ENCODE assay signal across 8 cellular contexts in genomic region chr15:66387176-66388056, GRCh38. TPM values are rescaled to one million over a fixed set of nuclear protein-coding genes. Genes with fewer than 3 reads are reported as not detected.
DNase-seq lines count a peak whose midpoint lies in the region; ATAC-seq and TF ChIP-seq lines count a peak whose summit lies in the region.

No MANE protein-coding gene starts in this region.

- H3K79me2 ChIP-seq in OCI-LY3 (ENCODE audit: low read length), result peaks cover 64% of the 10 kb centered on the region

- POLR2A ChIA-PET in naive thymus-derived CD8-positive, alpha-beta T cell (lab: Charles Lee), result interaction anchor here (0.6 to 5.0 kb wide), 12 partner anchors 9 to 1076 kb away, joined by 3 to 56 read pairs (median 6); partner anchors contain the start of genes DIS3L, RPL4, SNAPC5 and TIPIN

- H3K27ac ChIP-seq in OCI-LY3 (ENCODE audit: low read length), result peak overlapping the region; percentile 50
- peak overlapping the region; percentile 92 to 99 (median 98) for H3K27ac ChIP-seq in esophagus muscularis mucosa (replicated peaks in 1 of 4)

- no peaks in the 10 kb centered on the region for H3K9me3 ChIP-seq in OCI-LY3 (ENCODE audit: insufficient read depth, low read length)
- no peaks in the 10 kb centered on the region for H3K9me3 ChIP-seq in esophagus muscularis mucosa

- H3K4me1 ChIP-seq in OCI-LY3 (ENCODE audit: low read length) (peaks cover 36% of the 10 kb centered on the region), esophagus muscularis mucosa (peaks cover 33 to 50% (median 45%) of the 10 kb centered on the region in 4 donors)

- intact Hi-C loops in esophagus muscularis mucosa (cut with DNase I), result loop anchor here (2.0 kb wide), 1 partner anchor 117 kb away; the partner anchor contains the start of genes RPL4 and ZWILCH

- DNase-seq in NCI-H1092 treated with DMSO at 0.1 percent for 48 hours (lab: John Stamatoyannopoulos, UW), result peak; percentile 28
- DNase-seq in NCI-H1092 (lab: John Stamatoyannopoulos, UW), result no peak
- peak; percentile 86 to 90 for DNase-seq in activated T-cell treated with anti-CD3 and anti-CD28 coated beads, Interleukin-2, amount 50 U/mL, for 48 hours
- DNase-seq in esophagus muscularis mucosa (ENCODE audit: extremely low spot score), result peak; percentile 93
- DNase-seq in naive thymus-derived CD8-positive, alpha-beta T cell, result peak in 8 of 10 donors; percentile 40 to 74 (median 51)

- H3K9ac ChIP-seq in OCI-LY3 (ENCODE audit: low read length), result peak overlapping the region; percentile 83

- peak overlapping the region; percentile 87 to 95 (median 90) for H3K4me3 Mint-ChIP-seq in naive thymus-derived CD8-positive, alpha-beta T cell
- H3K4me3 Mint-ChIP-seq in stimulated activated memory B cell treated with anti-CD40 and anti-IgM and Interleukin-4, amounts not matched to agents 10 μg/mL and 1 μg/mL and 100 μg/mL, for 72 hours, result peak overlapping the region; percentile 93

- H2AFZ ChIP-seq in OCI-LY3 (ENCODE audit: low read depth, low read length), result no peak overlapping the region

- WGBS in esophagus muscularis mucosa, result under 1% methylated on average over 34 of the region's 61 CpGs

- H3K27me3 ChIP-seq in OCI-LY3 (ENCODE audit: low read depth, low read length), result no peaks in the 10 kb centered on the region
- H3K27me3 ChIP-seq in esophagus muscularis mucosa, result no peaks in the 10 kb centered on the region

- peak overlapping the region; percentile 89 to 98 (median 91) for H3K27ac Mint-ChIP-seq in naive thymus-derived CD8-positive, alpha-beta T cell
- H3K27ac Mint-ChIP-seq in stimulated activated memory B cell treated with anti-CD40 and anti-IgM and Interleukin-4, amounts not matched to agents 10 μg/mL and 1 μg/mL and 100 μg/mL, for 72 hours, result peak overlapping the region; percentile 94

- peaks cover 49% of the 10 kb centered on the region for H4K20me1 ChIP-seq in OCI-LY3 (ENCODE audit: insufficient read depth, low read length)

- H3K36me3 Mint-ChIP-seq in naive thymus-derived CD8-positive, alpha-beta T cell, result peaks cover 0 to 5% (median 0%) of the 10 kb centered on the region in 3 donors
- H3K36me3 Mint-ChIP-seq in stimulated activated memory B cell treated with anti-CD40 and anti-IgM and Interleukin-4, amounts not matched to agents 10 μg/mL and 1 μg/mL and 100 μg/mL, for 72 hours, result peaks cover 11% of the 10 kb centered on the region

- H3K9me3 Mint-ChIP-seq in naive thymus-derived CD8-positive, alpha-beta T cell, result no peaks in the 10 kb centered on the region
- H3K9me3 Mint-ChIP-seq in stimulated activated memory B cell treated with anti-CD40 and anti-IgM and Interleukin-4, amounts not matched to agents 10 μg/mL and 1 μg/mL and 100 μg/mL, for 72 hours, result no peaks in the 10 kb centered on the region

- TF ChIP-seq POLR2A in esophagus muscularis mucosa (IDR thresholded peaks at IDR 0.05; ENCODE audit: low read depth), result no peak

- peak overlapping the region; percentile 90 for H3K4me3 ChIP-seq in OCI-LY3 (ENCODE audit: low read length)
- H3K4me3 ChIP-seq in esophagus muscularis mucosa, result peak overlapping the region; percentile 83 to 97 (median 94)

- H3K4me1 Mint-ChIP-seq in naive thymus-derived CD8-positive, alpha-beta T cell, result peaks cover 36 to 69% (median 62%) of the 10 kb centered on the region in 4 donors
- peaks cover 72% of the 10 kb centered on the region for H3K4me1 Mint-ChIP-seq in stimulated activated memory B cell treated with anti-CD40 and anti-IgM and Interleukin-4, amounts not matched to agents 10 μg/mL and 1 μg/mL and 100 μg/mL, for 72 hours

- no peak for TF ChIP-seq EP300 in esophagus muscularis mucosa (IDR thresholded peaks at IDR 0.05)

- ATAC-seq in HG02885 (IDR thresholded peaks at IDR 0.05; ENCODE audit: poor library complexity, unreplicated experiment), result peak; percentile 15
- ATAC-seq in naive thymus-derived CD8-positive, alpha-beta T cell, result peak; percentile 26 to 41
- ATAC-seq in stimulated activated memory B cell treated with anti-CD40 and anti-IgM and Interleukin-4, amounts not matched to agents 10 μg/mL and 1 μg/mL and 100 μg/mL, for 72 hours, result peak; percentile 63

- H3K27me3 Mint-ChIP-seq in naive thymus-derived CD8-positive, alpha-beta T cell, result no peaks in the 10 kb centered on the region
- H3K27me3 Mint-ChIP-seq in stimulated activated memory B cell treated with anti-CD40 and anti-IgM and Interleukin-4, amounts not matched to agents 10 μg/mL and 1 μg/mL and 100 μg/mL, for 72 hours, result no peaks in the 10 kb centered on the region

- H3K36me3 ChIP-seq in OCI-LY3 (replicated peaks; ENCODE audit: low read depth, low read length), result peaks cover 28% of the 10 kb centered on the region
- no peaks in the 10 kb centered on the region for H3K36me3 ChIP-seq in esophagus muscularis mucosa

- TF ChIP-seq CTCF in OCI-LY3 (IDR thresholded peaks at IDR 0.05; ENCODE audit: low read depth, low read length) (peak; percentile 45), esophagus muscularis mucosa (IDR thresholded peaks at IDR 0.05) (peak; percentile 24 to 49 (median 33))

- H3K4me2 ChIP-seq in OCI-LY3 (ENCODE audit: low read length), result peak overlapping the region; percentile 87

RNA-seq across cellular contexts. Expression of gene MAP2K1, which starts 0.7 kb away (rescaled TPM):
- total RNA-seq in esophagus muscularis mucosa, result 10 to 100 TPM; 29.5 to 37.6 (median 35.9) TPM
- total RNA-seq in naive thymus-derived CD8-positive, alpha-beta T cell, result 10 to 100 TPM; 49.3 to 50.8 TPM
- polyA plus RNA-seq in naive thymus-derived CD8-positive, alpha-beta T cell, result 10 to 100 TPM; 34.7 to 41.7 (median 39.3) TPM

RNA-seq across cellular contexts. Expression of gene TIPIN, which starts 30.9 kb away (rescaled TPM):
- total RNA-seq in esophagus muscularis mucosa, result 1 to 10 TPM; 2.9 to 5.3 (median 3.8) TPM
- 10 to 100 TPM; 13.6 to 14.4 TPM for total RNA-seq in naive thymus-derived CD8-positive, alpha-beta T cell
- polyA plus RNA-seq in naive thymus-derived CD8-positive, alpha-beta T cell, result 10 to 100 TPM in 2 of 3 donors, 1 to 10 TPM in 1; 9.0 to 12.1 (median 10.3) TPM
